Comparison of ENCODE assay signal across 1 cellular context in the genomic region with DNA sequence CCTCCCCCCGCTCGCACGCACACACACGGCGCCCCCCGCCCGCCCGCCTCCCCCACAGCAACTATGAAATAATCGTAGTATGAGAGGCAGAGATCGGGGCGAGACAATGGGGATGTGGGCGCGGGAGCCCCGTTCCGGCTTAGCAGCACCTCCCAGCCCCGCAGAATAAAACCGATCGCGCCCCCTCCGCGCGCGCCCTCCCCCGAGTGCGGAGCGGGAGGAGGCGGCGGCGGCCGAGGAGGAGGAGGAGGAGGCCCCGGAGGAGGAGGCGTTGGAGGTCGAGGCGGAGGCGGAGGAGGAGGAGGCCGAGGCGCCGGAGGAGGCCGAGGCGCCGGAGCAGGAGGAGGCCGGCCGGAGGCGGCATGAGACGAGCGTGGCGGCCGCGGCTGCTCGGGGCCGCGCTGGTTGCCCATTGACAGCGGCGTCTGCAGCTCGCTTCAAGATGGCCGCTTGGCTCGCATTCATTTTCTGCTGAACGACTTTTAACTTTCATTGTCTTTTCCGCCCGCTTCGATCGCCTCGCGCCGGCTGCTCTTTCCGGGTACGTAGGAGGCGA.
TF ChIP-seq lines count a peak whose summit lies in the region.

No MANE protein-coding gene starts in this region.

TF ChIP-seq in HEK293, 187 proteins besides CTCF, POLR2A, EP300 and RAD21 (continued from another document):
- TF ChIP-seq TCF7L2 (IDR thresholded peaks at IDR 0.05; ENCODE audit: borderline replicate concordance, low read depth, low read length) (no peak), SP3 (tag by site-specific recombination; IDR thresholded peaks at IDR 0.05) (peak; percentile 82), GLIS1 (tag by site-specific recombination; IDR thresholded peaks at IDR 0.05) (peak; percentile 36; the same call in 1 of the 2 replicates), ZNF501 (tag by site-specific recombination; IDR thresholded peaks at IDR 0.05) (peak; percentile 54; the same call in 1 of the 2 replicates), ZNF747 (tag by site-specific recombination; IDR thresholded peaks at IDR 0.05) (no peak), ZNF2 (tag by site-specific recombination; IDR thresholded peaks at IDR 0.05) (peak; percentile 47; the same call in 1 of the 2 replicates), ZNF629 (tag by site-specific recombination; IDR thresholded peaks at IDR 0.05) (peak; percentile 35; the same call in 1 of the 2 replicates), MZF1 (tag by site-specific recombination; IDR thresholded peaks at IDR 0.05; ENCODE audit: borderline replicate concordance) (0 out of 2 replicates have a peak, but pooled peaks have one; percentile 32), ZNF529 (tag by site-specific recombination; IDR thresholded peaks at IDR 0.05; ENCODE audit: insufficient replicate concordance) (no peak)
- TF ChIP-seq, protein P1, sequence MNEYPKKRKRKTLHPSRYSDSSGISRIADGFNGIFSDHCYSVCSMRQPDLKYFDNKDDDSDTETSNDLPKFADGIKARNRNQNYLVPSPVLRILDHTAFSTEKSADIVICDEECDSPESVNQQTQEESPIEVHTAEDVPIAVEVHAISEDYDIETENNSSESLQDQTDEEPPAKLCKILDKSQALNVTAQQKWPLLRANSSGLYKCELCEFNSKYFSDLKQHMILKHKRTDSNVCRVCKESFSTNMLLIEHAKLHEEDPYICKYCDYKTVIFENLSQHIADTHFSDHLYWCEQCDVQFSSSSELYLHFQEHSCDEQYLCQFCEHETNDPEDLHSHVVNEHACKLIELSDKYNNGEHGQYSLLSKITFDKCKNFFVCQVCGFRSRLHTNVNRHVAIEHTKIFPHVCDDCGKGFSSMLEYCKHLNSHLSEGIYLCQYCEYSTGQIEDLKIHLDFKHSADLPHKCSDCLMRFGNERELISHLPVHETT (tag by site-specific recombination; IDR thresholded peaks at IDR 0.05) = no peak
- TF ChIP-seq, protein P2, sequence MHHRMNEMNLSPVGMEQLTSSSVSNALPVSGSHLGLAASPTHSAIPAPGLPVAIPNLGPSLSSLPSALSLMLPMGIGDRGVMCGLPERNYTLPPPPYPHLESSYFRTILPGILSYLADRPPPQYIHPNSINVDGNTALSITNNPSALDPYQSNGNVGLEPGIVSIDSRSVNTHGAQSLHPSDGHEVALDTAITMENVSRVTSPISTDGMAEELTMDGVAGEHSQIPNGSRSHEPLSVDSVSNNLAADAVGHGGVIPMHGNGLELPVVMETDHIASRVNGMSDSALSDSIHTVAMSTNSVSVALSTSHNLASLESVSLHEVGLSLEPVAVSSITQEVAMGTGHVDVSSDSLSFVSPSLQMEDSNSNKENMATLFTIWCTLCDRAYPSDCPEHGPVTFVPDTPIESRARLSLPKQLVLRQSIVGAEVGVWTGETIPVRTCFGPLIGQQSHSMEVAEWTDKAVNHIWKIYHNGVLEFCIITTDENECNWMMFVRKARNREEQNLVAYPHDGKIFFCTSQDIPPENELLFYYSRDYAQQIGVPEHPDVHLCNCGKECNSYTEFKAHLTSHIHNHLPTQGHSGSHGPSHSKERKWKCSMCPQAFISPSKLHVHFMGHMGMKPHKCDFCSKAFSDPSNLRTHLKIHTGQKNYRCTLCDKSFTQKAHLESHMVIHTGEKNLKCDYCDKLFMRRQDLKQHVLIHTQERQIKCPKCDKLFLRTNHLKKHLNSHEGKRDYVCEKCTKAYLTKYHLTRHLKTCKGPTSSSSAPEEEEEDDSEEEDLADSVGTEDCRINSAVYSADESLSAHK (tag by site-specific recombination; IDR thresholded peaks at IDR 0.05) = peak; percentile 53
- TF ChIP-seq, protein P3, sequence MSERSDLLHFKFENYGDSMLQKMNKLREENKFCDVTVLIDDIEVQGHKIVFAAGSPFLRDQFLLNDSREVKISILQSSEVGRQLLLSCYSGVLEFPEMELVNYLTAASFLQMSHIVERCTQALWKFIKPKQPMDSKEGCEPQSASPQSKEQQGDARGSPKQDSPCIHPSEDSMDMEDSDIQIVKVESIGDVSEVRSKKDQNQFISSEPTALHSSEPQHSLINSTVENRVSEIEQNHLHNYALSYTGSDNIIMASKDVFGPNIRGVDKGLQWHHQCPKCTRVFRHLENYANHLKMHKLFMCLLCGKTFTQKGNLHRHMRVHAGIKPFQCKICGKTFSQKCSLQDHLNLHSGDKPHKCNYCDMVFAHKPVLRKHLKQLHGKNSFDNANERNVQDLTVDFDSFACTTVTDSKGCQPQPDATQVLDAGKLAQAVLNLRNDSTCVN (tag by site-specific recombination; optimal IDR thresholded peaks at IDR 0.05) = peak; percentile 85
- TF ChIP-seq, protein P4, sequence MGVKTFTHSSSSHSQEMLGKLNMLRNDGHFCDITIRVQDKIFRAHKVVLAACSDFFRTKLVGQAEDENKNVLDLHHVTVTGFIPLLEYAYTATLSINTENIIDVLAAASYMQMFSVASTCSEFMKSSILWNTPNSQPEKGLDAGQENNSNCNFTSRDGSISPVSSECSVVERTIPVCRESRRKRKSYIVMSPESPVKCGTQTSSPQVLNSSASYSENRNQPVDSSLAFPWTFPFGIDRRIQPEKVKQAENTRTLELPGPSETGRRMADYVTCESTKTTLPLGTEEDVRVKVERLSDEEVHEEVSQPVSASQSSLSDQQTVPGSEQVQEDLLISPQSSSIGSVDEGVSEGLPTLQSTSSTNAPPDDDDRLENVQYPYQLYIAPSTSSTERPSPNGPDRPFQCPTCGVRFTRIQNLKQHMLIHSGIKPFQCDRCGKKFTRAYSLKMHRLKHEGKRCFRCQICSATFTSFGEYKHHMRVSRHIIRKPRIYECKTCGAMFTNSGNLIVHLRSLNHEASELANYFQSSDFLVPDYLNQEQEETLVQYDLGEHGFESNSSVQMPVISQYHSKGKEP (tag by site-specific recombination; IDR thresholded peaks at IDR 0.05) = peak; percentile 28
- TF ChIP-seq, protein P5, sequence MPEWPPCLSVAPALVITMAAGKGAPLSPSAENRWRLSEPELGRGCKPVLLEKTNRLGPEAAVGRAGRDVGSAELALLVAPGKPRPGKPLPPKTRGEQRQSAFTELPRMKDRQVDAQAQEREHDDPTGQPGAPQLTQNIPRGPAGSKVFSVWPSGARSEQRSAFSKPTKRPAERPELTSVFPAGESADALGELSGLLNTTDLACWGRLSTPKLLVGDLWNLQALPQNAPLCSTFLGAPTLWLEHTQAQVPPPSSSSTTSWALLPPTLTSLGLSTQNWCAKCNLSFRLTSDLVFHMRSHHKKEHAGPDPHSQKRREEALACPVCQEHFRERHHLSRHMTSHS (tag by site-specific recombination; IDR thresholded peaks at IDR 0.05) = 0 out of 2 replicates have a peak, but pooled peaks have one; percentile 42
